In the genomic region with DNA sequence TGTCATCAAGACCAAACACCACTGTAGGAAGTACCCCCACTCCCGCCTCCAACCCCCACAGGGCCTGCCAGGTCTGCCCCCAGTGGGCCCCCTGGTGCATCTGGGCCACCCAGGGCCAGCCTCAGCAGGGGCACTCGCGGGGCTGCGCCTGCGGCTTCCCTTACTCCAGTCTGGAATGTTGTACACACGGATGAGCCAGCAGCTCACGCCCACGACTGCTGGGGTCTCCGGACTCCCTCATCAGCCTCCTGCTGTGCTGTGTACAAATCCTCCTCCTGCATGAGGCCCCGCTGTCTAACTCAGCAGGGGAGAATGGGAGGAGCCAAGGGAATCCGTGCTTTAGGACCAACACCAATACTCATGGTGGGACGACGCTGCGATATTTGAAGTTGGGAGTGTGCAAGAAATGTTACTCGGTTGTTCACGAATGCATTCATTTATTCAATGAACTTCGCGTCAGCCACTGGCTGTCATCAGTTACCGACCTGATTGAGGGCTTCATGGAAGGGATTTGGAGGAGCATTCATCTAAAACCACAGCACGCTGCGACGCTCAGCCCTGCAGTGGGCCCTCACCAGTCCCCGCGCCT, we compare ENCODE assay signal across 8 cellular contexts. TPM values are rescaled to one million over a fixed set of nuclear protein-coding genes. Genes with fewer than 3 reads are reported as not detected.
A peak's percentile ranks its signal among the peaks of the same experiment; 100 is the strongest.
DNase-seq lines count a peak whose midpoint lies in the region; ATAC-seq and TF ChIP-seq lines count a peak whose summit lies in the region.

No MANE protein-coding gene starts in this region.

- intact Hi-C loops in activated T-helper 1 cell treated with anti-CD3 and anti-CD28 coated beads, Interleukin-12 subunit alpha, Interleukin-12 subunit beta, Interleukin-2, Interleukin-4 antibody, amounts not matched to agents 30 ng/mL and 10 ng/mL and 1 ng/mL, durations not matched to agents 14 hours and 24 hours and 36 hours (cut with micrococcal nuclease) = loop anchor here (1.0 to 5.0 kb wide), 6 partner anchors 13 to 459 kb away; a partner anchor contains a TSS
- intact Hi-C loops in left cardiac atrium (cut with DNase I) = no loop called here
- intact Hi-C loops in psoas muscle (cut with DNase I) = no loop called here

- peaks cover 18% of the 10 kb centered on the region for H3K36me3 Mint-ChIP-seq in activated CD4-positive, alpha-beta T cell treated with anti-CD3 and anti-CD28 coated beads, Interleukin-2, amount 10 ng/mL, durations not matched to agents 7 days and 5 days (ENCODE audit: low read depth)
- peaks cover 17% of the 10 kb centered on the region for H3K36me3 Mint-ChIP-seq in activated T-helper 1 cell treated with anti-CD3 and anti-CD28 coated beads, Interleukin-12 subunit alpha, Interleukin-12 subunit beta, Interleukin-2, Interleukin-4 antibody, amounts not matched to agents 30 ng/mL and 10 ng/mL and 1 ng/mL, durations not matched to agents 14 hours and 24 hours and 36 hours (ENCODE audit: low read depth)

- peaks cover 39% of the 10 kb centered on the region for H3K4me1 Mint-ChIP-seq in activated CD4-positive, alpha-beta T cell treated with anti-CD3 and anti-CD28 coated beads, Interleukin-2, amount 10 ng/mL, durations not matched to agents 7 days and 5 days
- H3K4me1 Mint-ChIP-seq in activated T-helper 1 cell treated with anti-CD3 and anti-CD28 coated beads, Interleukin-12 subunit alpha, Interleukin-12 subunit beta, Interleukin-2, Interleukin-4 antibody, amounts not matched to agents 30 ng/mL and 10 ng/mL and 1 ng/mL, durations not matched to agents 14 hours and 24 hours and 36 hours (ENCODE audit: low read depth) = peaks cover 28% of the 10 kb centered on the region

- peak overlapping the region; percentile 85 for H3K4me3 ChIP-seq in HEK293 (ENCODE audit: low read depth, low read length)
- H3K4me3 ChIP-seq in psoas muscle = peak overlapping the region; percentile 98

- TF ChIP-seq CTCF in HEK293 (tag by site-specific recombination; IDR thresholded peaks at IDR 0.05) (peak; percentile 46; the same call in 1 of the 2 replicates), psoas muscle (IDR thresholded peaks at IDR 0.05) (no peak)

- WGBS in psoas muscle, 3 donors = 1 to 6% (median 5%) methylated on average over 23 to 24 of the region's 24 CpGs

- H3K9me3 ChIP-seq in HEK293 (ENCODE audit: control insufficient read depth, insufficient read depth, low read depth, low read length) = no peaks in the 10 kb centered on the region
- peaks cover 4% of the 10 kb centered on the region for H3K9me3 ChIP-seq in psoas muscle

- DNase-seq in activated CD4-positive, alpha-beta T cell treated with anti-CD3 and anti-CD28 coated beads, Interleukin-2, amount 10 ng/mL, durations not matched to agents 7 days and 5 days = no peak
- no peak for DNase-seq in activated CD4-positive, alpha-beta T cell treated with anti-CD3 and anti-CD28 coated beads, Interleukin-2, amount 50 U/mL, for 4 hours
- peak; percentile 74 for DNase-seq in NCI-H146 treated with DMSO at 0.1 percent for 48 hours (lab: John Stamatoyannopoulos, UW; ENCODE audit: unreplicated experiment)
- DNase-seq in activated T-helper 1 cell treated with anti-CD3 and anti-CD28 coated beads, Interleukin-12 subunit alpha, Interleukin-12 subunit beta, Interleukin-2, Interleukin-4 antibody, amounts not matched to agents 30 ng/mL and 10 ng/mL and 1 ng/mL, durations not matched to agents 14 hours and 24 hours and 36 hours (ENCODE audit: low spot score) = no peak
- no peak for DNase-seq in left cardiac atrium
- no peak for DNase-seq in psoas muscle

- H3K4me3 Mint-ChIP-seq in activated CD4-positive, alpha-beta T cell treated with anti-CD3 and anti-CD28 coated beads, Interleukin-2, amount 10 ng/mL, durations not matched to agents 7 days and 5 days = peak overlapping the region; percentile 79
- peak overlapping the region; percentile 86 for H3K4me3 Mint-ChIP-seq in activated T-helper 1 cell treated with anti-CD3 and anti-CD28 coated beads, Interleukin-12 subunit alpha, Interleukin-12 subunit beta, Interleukin-2, Interleukin-4 antibody, amounts not matched to agents 30 ng/mL and 10 ng/mL and 1 ng/mL, durations not matched to agents 14 hours and 24 hours and 36 hours

- H3K27me3 ChIP-seq in psoas muscle (ENCODE audit: insufficient read depth in 3 of 3, low read length in 2 of 3) = no peaks in the 10 kb centered on the region

- no peaks in the 10 kb centered on the region for H3K27me3 Mint-ChIP-seq in activated CD4-positive, alpha-beta T cell treated with anti-CD3 and anti-CD28 coated beads, Interleukin-2, amount 10 ng/mL, durations not matched to agents 7 days and 5 days
- H3K27me3 Mint-ChIP-seq in activated T-helper 1 cell treated with anti-CD3 and anti-CD28 coated beads, Interleukin-12 subunit alpha, Interleukin-12 subunit beta, Interleukin-2, Interleukin-4 antibody, amounts not matched to agents 30 ng/mL and 10 ng/mL and 1 ng/mL, durations not matched to agents 14 hours and 24 hours and 36 hours (ENCODE audit: insufficient read depth) = no peaks in the 10 kb centered on the region

- H3K36me3 ChIP-seq in HEK293 (ENCODE audit: control insufficient read depth in 2 of 2, insufficient read depth in 1 of 2, low read length in 2 of 2) (peaks cover 0 to 13% of the 10 kb centered on the region in 2 experiments; a peak in 1 of 3 replicates), psoas muscle (ENCODE audit: insufficient read depth in 1 of 2, low read depth in 1 of 2) (no peaks in the 10 kb centered on the region)

- POLR2A ChIA-PET in activated CD4-positive, alpha-beta T cell treated with anti-CD3 and anti-CD28 coated beads, Interleukin-2, amount 10 ng/mL, durations not matched to agents 7 days and 5 days (lab: Charles Lee) = no interaction called here
- POLR2A ChIA-PET in HEK293 (lab: Yijun Ruan, JAX) = no interaction called here

- peak overlapping the region; percentile 93 for H3K27ac Mint-ChIP-seq in activated CD4-positive, alpha-beta T cell treated with anti-CD3 and anti-CD28 coated beads, Interleukin-2, amount 10 ng/mL, durations not matched to agents 7 days and 5 days
- H3K27ac Mint-ChIP-seq in activated T-helper 1 cell treated with anti-CD3 and anti-CD28 coated beads, Interleukin-12 subunit alpha, Interleukin-12 subunit beta, Interleukin-2, Interleukin-4 antibody, amounts not matched to agents 30 ng/mL and 10 ng/mL and 1 ng/mL, durations not matched to agents 14 hours and 24 hours and 36 hours = peak overlapping the region; percentile 91

- H3K4me1 ChIP-seq in HEK293 (ENCODE audit: control insufficient read depth, insufficient read depth, low read length) = peaks cover 8% of the 10 kb centered on the region
- peaks cover 22% of the 10 kb centered on the region for H3K4me1 ChIP-seq in psoas muscle

- ATAC-seq in left cardiac atrium (peak; percentile 7 to 47), psoas muscle (peak; percentile 11 to 27 (median 20)), HG02610 (IDR thresholded peaks at IDR 0.05; ENCODE audit: unreplicated experiment) (no peak)

- H3K9me3 Mint-ChIP-seq in activated CD4-positive, alpha-beta T cell treated with anti-CD3 and anti-CD28 coated beads, Interleukin-2, amount 10 ng/mL, durations not matched to agents 7 days and 5 days = peaks cover 4% of the 10 kb centered on the region
- H3K9me3 Mint-ChIP-seq in activated T-helper 1 cell treated with anti-CD3 and anti-CD28 coated beads, Interleukin-12 subunit alpha, Interleukin-12 subunit beta, Interleukin-2, Interleukin-4 antibody, amounts not matched to agents 30 ng/mL and 10 ng/mL and 1 ng/mL, durations not matched to agents 14 hours and 24 hours and 36 hours = no peaks in the 10 kb centered on the region

- CTCF ChIA-PET in activated CD4-positive, alpha-beta T cell treated with anti-CD3 and anti-CD28 coated beads, Interleukin-2, amount 10 ng/mL, durations not matched to agents 7 days and 5 days (lab: Charles Lee) = interaction anchor here (0.9 kb wide), 1 partner anchor 12 kb away, joined by 3 read pairs; no protein-coding TSS in a partner anchor
- CTCF ChIA-PET in HEK293 (lab: Yijun Ruan, JAX) = interaction anchor here (1.0 kb wide), 1 partner anchor 35 kb away, joined by 3 read pairs; no protein-coding TSS in a partner anchor

- peak overlapping the region; percentile 96 for H3K27ac ChIP-seq in HEK293 (ENCODE audit: extremely low read depth, low read depth, low read length)
- H3K27ac ChIP-seq in psoas muscle = peak overlapping the region; percentile 98

TF ChIP-seq in HEK293, 187 proteins besides CTCF, POLR2A, EP300 and RAD21 (continues in another document):
- TF ChIP-seq ZNF521 (tag by site-specific recombination; IDR thresholded peaks at IDR 0.05) (no peak), SALL2 (tag by site-specific recombination; IDR thresholded peaks at IDR 0.05; ENCODE audit: borderline replicate concordance) (no peak), ZNF76 (tag by site-specific recombination; IDR thresholded peaks at IDR 0.05; ENCODE audit: borderline replicate concordance, low read depth) (no peak), ZNF24 (tag by site-specific recombination; IDR thresholded peaks at IDR 0.05) (peak; percentile 86), ZNF133 (tag by site-specific recombination; IDR thresholded peaks at IDR 0.05) (no peak), ZNF600 (tag by site-specific recombination; IDR thresholded peaks at IDR 0.05) (peak; percentile 74; the same call in 1 of the 2 replicates)
- TF ChIP-seq, protein P1, sequence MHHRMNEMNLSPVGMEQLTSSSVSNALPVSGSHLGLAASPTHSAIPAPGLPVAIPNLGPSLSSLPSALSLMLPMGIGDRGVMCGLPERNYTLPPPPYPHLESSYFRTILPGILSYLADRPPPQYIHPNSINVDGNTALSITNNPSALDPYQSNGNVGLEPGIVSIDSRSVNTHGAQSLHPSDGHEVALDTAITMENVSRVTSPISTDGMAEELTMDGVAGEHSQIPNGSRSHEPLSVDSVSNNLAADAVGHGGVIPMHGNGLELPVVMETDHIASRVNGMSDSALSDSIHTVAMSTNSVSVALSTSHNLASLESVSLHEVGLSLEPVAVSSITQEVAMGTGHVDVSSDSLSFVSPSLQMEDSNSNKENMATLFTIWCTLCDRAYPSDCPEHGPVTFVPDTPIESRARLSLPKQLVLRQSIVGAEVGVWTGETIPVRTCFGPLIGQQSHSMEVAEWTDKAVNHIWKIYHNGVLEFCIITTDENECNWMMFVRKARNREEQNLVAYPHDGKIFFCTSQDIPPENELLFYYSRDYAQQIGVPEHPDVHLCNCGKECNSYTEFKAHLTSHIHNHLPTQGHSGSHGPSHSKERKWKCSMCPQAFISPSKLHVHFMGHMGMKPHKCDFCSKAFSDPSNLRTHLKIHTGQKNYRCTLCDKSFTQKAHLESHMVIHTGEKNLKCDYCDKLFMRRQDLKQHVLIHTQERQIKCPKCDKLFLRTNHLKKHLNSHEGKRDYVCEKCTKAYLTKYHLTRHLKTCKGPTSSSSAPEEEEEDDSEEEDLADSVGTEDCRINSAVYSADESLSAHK (tag by site-specific recombination; IDR thresholded peaks at IDR 0.05) = no peak

RNA-seq across cellular contexts. Expression of a gene that starts 0.7 kb away (rescaled TPM):
- 10 to 100 TPM; 26.2 to 28.9 TPM for total RNA-seq in activated CD4-positive, alpha-beta T cell treated with anti-CD3 and anti-CD28 coated beads, Interleukin-2, amount 10 ng/mL, durations not matched to agents 7 days and 5 days
- total RNA-seq in activated T-helper 1 cell treated with anti-CD3 and anti-CD28 coated beads, Interleukin-12 subunit alpha, Interleukin-12 subunit beta, Interleukin-2, Interleukin-4 antibody, amounts not matched to agents 30 ng/mL and 10 ng/mL and 1 ng/mL, durations not matched to agents 14 hours and 24 hours and 36 hours = 32.4 and 35.2 TPM in 2 replicates
- total RNA-seq in left cardiac atrium (10 to 100 TPM; 43.2 to 51.7 TPM), psoas muscle (10 to 100 TPM; 38.4 to 48.0 (median 43.6) TPM)
- polyA plus RNA-seq in psoas muscle = 10 to 100 TPM; 21.3 to 47.9 (median 30.0) TPM
